ENCODE assay signal across 21 cellular contexts in genomic region chr2:114507744-114508143, GRCh38.
DNase-seq lines count a peak whose midpoint lies in the region; ATAC-seq, FAIRE-seq and TF ChIP-seq lines count a peak whose summit lies in the region.
"Had no signal": no experiment of that assay in that cellular context is flagged by ENCODE, and none has a peak within 500 bp of the region (broad histone marks: within the 10 kb centered on the region; RNA-seq: fewer than 3 reads in every experiment).

No MANE protein-coding gene starts in this region.

- H3K27ac ChIP-seq in HepG2 (ENCODE audit: extremely low read length, insufficient read depth, low read length) (no peak overlapping the region), right lobe of liver (no peak overlapping the region), IMR-90 (ENCODE audit: insufficient read depth, low read length) (no peak overlapping the region), H1 (ENCODE audit: low read depth, low read length) (no peak overlapping the region)
- H3K27ac ChIP-seq: BLaER1 treated with 17β-estradiol and CSF1 and Interleukin-3, amounts not matched to agents 10 nM and 100 nM; C4-2B had no signal

- no peak for TF ChIP-seq RAD21 in HepG2 (CRISPR knock-in tag; IDR thresholded peaks at IDR 0.05)
- no peak for TF ChIP-seq RAD21 in IMR-90 (IDR thresholded peaks at IDR 0.05; ENCODE audit: low read length)
- no peak for TF ChIP-seq RAD21 in H1 (IDR thresholded peaks at IDR 0.05 in 1 of 2, conservative IDR thresholded peaks at IDR 0.05 in 1 of 2; ENCODE audit: low read depth in 2 of 2, low read length in 2 of 2)

- H2AK5ac ChIP-seq in IMR-90 (ENCODE audit: low read depth, low read length) (no peak overlapping the region), H1 (ENCODE audit: low read depth, low read length) (no peak overlapping the region)

- intact Hi-C loops in HepG2 (cut with micrococcal nuclease; ENCODE audit: unreplicated experiment) (no loop called here), right lobe of liver (cut with DNase I) (no loop called here), IMR-90 (cut with micrococcal nuclease) (no loop called here)

- H3K79me1 ChIP-seq in IMR-90 (ENCODE audit: low read depth in 1 of 2, low read length in 2 of 2) (no peaks in the 10 kb centered on the region), H1 (ENCODE audit: low read depth, low read length) (no peaks in the 10 kb centered on the region)

- no peak overlapping the region for H3K14ac ChIP-seq in IMR-90 (replicated peaks; ENCODE audit: low read depth, low read length)
- H3K14ac ChIP-seq in H1 (ENCODE audit: insufficient read length), result no peak overlapping the region

- H3K36me3 ChIP-seq in HepG2 (replicated peaks in 1 of 2; ENCODE audit: control insufficient read depth in 1 of 2, insufficient read depth in 2 of 2, low read length in 2 of 2) (no peaks in the 10 kb centered on the region), right lobe of liver (no peaks in the 10 kb centered on the region), IMR-90 (ENCODE audit: control insufficient read depth, insufficient read depth, low read length) (no peaks in the 10 kb centered on the region), H1 (ENCODE audit: control insufficient read depth in 2 of 4, insufficient read depth in 4 of 4, low read length in 3 of 4) (no peaks in the 10 kb centered on the region)
- H3K36me3 ChIP-seq: BLaER1 treated with 17β-estradiol and CSF1 and Interleukin-3, amounts not matched to agents 10 nM and 100 nM had no signal

- no peaks in the 10 kb centered on the region for H3K4me1 ChIP-seq in HepG2 (ENCODE audit: insufficient read depth, low read length)
- no peaks in the 10 kb centered on the region for H3K4me1 ChIP-seq in right lobe of liver
- no peaks in the 10 kb centered on the region for H3K4me1 ChIP-seq in IMR-90 (ENCODE audit: control insufficient read depth, insufficient read depth, low read length)
- no peaks in the 10 kb centered on the region for H3K4me1 ChIP-seq in H1 (replicated peaks in 1 of 4; ENCODE audit: control insufficient read depth in 3 of 4, insufficient read depth in 4 of 4, low read length in 3 of 4)
- H3K4me1 ChIP-seq: Caco-2 had no signal

- H3K9ac ChIP-seq in HepG2 (ENCODE audit: insufficient read depth, low read depth, low read length) (no peak overlapping the region), IMR-90 (ENCODE audit: low read depth, low read length) (no peak overlapping the region), H1 (replicated peaks in 1 of 4; ENCODE audit: extremely low read depth in 1 of 4, low read depth in 3 of 4, low read length in 3 of 4) (no peak overlapping the region)
- H3K9ac ChIP-seq: BLaER1 treated with 17β-estradiol and CSF1 and Interleukin-3, amounts not matched to agents 10 nM and 100 nM had no signal

- no peaks in the 10 kb centered on the region for H3K9me3 ChIP-seq in HepG2 (ENCODE audit: low read length)
- no peaks in the 10 kb centered on the region for H3K9me3 ChIP-seq in right lobe of liver
- H3K9me3 ChIP-seq in IMR-90 (ENCODE audit: control insufficient read depth, insufficient read depth, low read length), result peaks cover 5% of the 10 kb centered on the region
- no peaks in the 10 kb centered on the region for H3K9me3 ChIP-seq in H1 (ENCODE audit: insufficient read depth in 2 of 2, low read depth in 1 of 2, low read length in 1 of 2)
- H3K9me3 ChIP-seq: Caco-2 had no signal

- H3K9me1 ChIP-seq in IMR-90 (ENCODE audit: insufficient read depth, low read length), result no peaks in the 10 kb centered on the region

- H3K56ac ChIP-seq in IMR-90 (ENCODE audit: extremely low read depth, insufficient read depth, low read length), result no peak overlapping the region
- H3K56ac ChIP-seq in H1 (replicated peaks; ENCODE audit: insufficient read length, low read depth, low read length), result no peak overlapping the region

- H3K4me2 ChIP-seq in HepG2 (ENCODE audit: low read depth, low read length), result no peak overlapping the region
- H3K4me2 ChIP-seq in IMR-90 (ENCODE audit: low read depth, low read length), result no peak overlapping the region
- no peak overlapping the region for H3K4me2 ChIP-seq in H1 (ENCODE audit: insufficient read depth in 1 of 2, low read depth in 2 of 2, low read length in 2 of 2)

- H2BK15ac ChIP-seq in IMR-90 (ENCODE audit: low read depth, low read length) (no peak overlapping the region), H1 (ENCODE audit: low read length) (no peak overlapping the region)

- H3K27me3 ChIP-seq in HepG2 (ENCODE audit: control insufficient read depth in 1 of 2, insufficient read depth in 2 of 2, low read length in 2 of 2) (peaks cover 0 to 5% of the 10 kb centered on the region in 2 experiments; a peak in 2 of 5 replicates), right lobe of liver (no peaks in the 10 kb centered on the region), IMR-90 (ENCODE audit: control insufficient read depth, insufficient read depth, low read length) (no peaks in the 10 kb centered on the region), H1 (replicated peaks in 1 of 4; ENCODE audit: control insufficient read depth in 3 of 4, extremely low read depth in 1 of 4, insufficient read depth in 3 of 4, low read length in 3 of 4) (no peaks in the 10 kb centered on the region)
- H3K27me3 ChIP-seq: BLaER1 treated with 17β-estradiol and CSF1 and Interleukin-3, amounts not matched to agents 10 nM and 100 nM had no signal

- no peak for TF ChIP-seq POLR2A in HepG2 (IDR thresholded peaks at IDR 0.05; ENCODE audit: insufficient read depth in 1 of 2, low read depth in 2 of 2, low read length in 2 of 2)
- no peak for TF ChIP-seq POLR2A in right lobe of liver (IDR thresholded peaks at IDR 0.05)
- no peak for TF ChIP-seq POLR2A in IMR-90 (IDR thresholded peaks at IDR 0.05; ENCODE audit: low read depth, low read length)
- no peak for TF ChIP-seq POLR2A in H1 (IDR thresholded peaks at IDR 0.05; ENCODE audit: control extremely low read depth in 1 of 2, low read depth in 2 of 2, low read length in 2 of 2)

- H2AFZ ChIP-seq in HepG2 (ENCODE audit: low read length) (no peak overlapping the region), IMR-90 (replicated peaks; ENCODE audit: low read length, poor library complexity) (no peak overlapping the region), H1 (ENCODE audit: low read length) (no peak overlapping the region)

- dilution Hi-C loops in IMR-90 (cut with HindIII; ENCODE audit: low sequenced_read_pairs, unreplicated experiment), result no loop called here

- H3K23me2 ChIP-seq in H1 (ENCODE audit: low read depth, low read length), result no peaks in the 10 kb centered on the region

- no peak for TF ChIP-seq EP300 in HepG2 (IDR thresholded peaks at IDR 0.05; ENCODE audit: low read depth in 2 of 2, low read length in 2 of 2)
- no peak for TF ChIP-seq EP300 in HepG2 (CRISPR knock-in tag; IDR thresholded peaks at IDR 0.05; ENCODE audit: borderline replicate concordance)
- TF ChIP-seq EP300 in H1 (IDR thresholded peaks at IDR 0.05; ENCODE audit: borderline replicate concordance in 1 of 2, low read depth in 2 of 2, low read length in 2 of 2), result no peak

- no peak overlapping the region for H2BK5ac ChIP-seq in IMR-90 (ENCODE audit: low read depth, low read length, poor library complexity, severe bottlenecking)
- no peak overlapping the region for H2BK5ac ChIP-seq in H1 (ENCODE audit: low read depth, low read length)

- H3K18ac ChIP-seq in IMR-90 (ENCODE audit: low read depth, low read length), result no peak overlapping the region
- H3K18ac ChIP-seq in H1 (ENCODE audit: extremely low read depth, low read length), result no peak overlapping the region

- no peak overlapping the region for H2BK12ac ChIP-seq in H1 (ENCODE audit: low read depth, low read length)

- H3K23ac ChIP-seq in IMR-90 (ENCODE audit: low read depth, low read length), result no peak overlapping the region
- no peak overlapping the region for H3K23ac ChIP-seq in H1 (ENCODE audit: insufficient read length)

- no peak overlapping the region for H4K5ac ChIP-seq in IMR-90 (ENCODE audit: low read depth, low read length)
- no peak overlapping the region for H4K5ac ChIP-seq in H1 (ENCODE audit: insufficient read length, low read depth, low read length)

- no peak overlapping the region for H4K8ac ChIP-seq in IMR-90 (ENCODE audit: low read depth in 2 of 2, low read length in 2 of 2)
- no peak overlapping the region for H4K8ac ChIP-seq in H1 (ENCODE audit: extremely low read depth, insufficient read depth, low read length)

- no peak overlapping the region for H3K4me3 ChIP-seq in HepG2 (replicated peaks in 1 of 3; ENCODE audit: insufficient read depth in 1 of 3, low read depth in 2 of 3, low read length in 3 of 3)
- H3K4me3 ChIP-seq in right lobe of liver, result no peak overlapping the region
- no peak overlapping the region for H3K4me3 ChIP-seq in IMR-90 (ENCODE audit: insufficient read depth, low read depth, low read length)
- no peak overlapping the region for H3K4me3 ChIP-seq in H1 (ENCODE audit: extremely low read depth in 1 of 4, insufficient read depth in 2 of 4, low read depth in 3 of 4, low read length in 4 of 4)
- H3K4me3 ChIP-seq: BLaER1 treated with 17β-estradiol and CSF1 and Interleukin-3, amounts not matched to agents 10 nM and 100 nM; GM12878 had no signal

- FAIRE-seq in HepG2 (lab: Jason Lieb, UNC) (no peak), H1 (lab: Jason Lieb, UNC) (no peak)
- FAIRE-seq: A204.1, D721Med, GM12878, GM12892, GM18507 had no signal

- BruUV-seq in HepG2 (replicated peaks; lab: Mats Ljungman, UMichigan) (no TSS peak), IMR-90 (replicated peaks; lab: Mats Ljungman, UMichigan) (no TSS peak)

- H4K91ac ChIP-seq in IMR-90 (ENCODE audit: insufficient read depth, low read depth, low read length), result no peak overlapping the region
- H4K91ac ChIP-seq in H1 (replicated peaks; ENCODE audit: insufficient read length, low read length), result no peak overlapping the region

- ATAC-seq in HepG2, result no peak
- ATAC-seq in right lobe of liver, result no peak
- ATAC-seq in IMR-90 (ENCODE audit: low read depth), result no peak
- ATAC-seq: CD8-positive, alpha-beta T cell; GM12878 had no signal

- no peak overlapping the region for H2BK120ac ChIP-seq in IMR-90 (ENCODE audit: low read depth, low read length)
- no peak overlapping the region for H2BK120ac ChIP-seq in H1 (replicated peaks; ENCODE audit: low read depth, low read length)

- H2BK20ac ChIP-seq in IMR-90 (ENCODE audit: low read depth, low read length), result no peak overlapping the region
- H2BK20ac ChIP-seq in H1 (ENCODE audit: low read length), result no peak overlapping the region

- DNase-seq in HepG2 (ENCODE audit: low spot score), result no peak
- DNase-seq in right lobe of liver, result no peak
- DNase-seq in IMR-90, result no peak
- no peak for DNase-seq in H1 (ENCODE audit: low read depth in 1 of 2, low spot score in 2 of 2)
- DNase-seq in G401 (ENCODE audit: low spot score), result no peak
- no peak for DNase-seq in NCI-H2107 (lab: John Stamatoyannopoulos, UW)
- DNase-seq: 8988T; AML-193; Caco-2; Calu3; CD4-positive, alpha-beta T cell; CD8-positive, alpha-beta T cell; DMS79 treated with DMSO at 0.1 percent for 48 hours; GDM1 had no signal

- H4K20me1 ChIP-seq in HepG2 (ENCODE audit: insufficient read depth, low read length) (no peaks in the 10 kb centered on the region), IMR-90 (ENCODE audit: insufficient read depth, low read length) (no peaks in the 10 kb centered on the region), H1 (replicated peaks in 1 of 2; ENCODE audit: control insufficient read depth in 1 of 2, insufficient read depth in 2 of 2, low read length in 2 of 2) (no peaks in the 10 kb centered on the region)
- H4K20me1 ChIP-seq: BLaER1 treated with 17β-estradiol and CSF1 and Interleukin-3, amounts not matched to agents 10 nM and 100 nM had no signal

- no peaks in the 10 kb centered on the region for H3K79me2 ChIP-seq in HepG2 (ENCODE audit: insufficient read depth, low read length)
- no peaks in the 10 kb centered on the region for H3K79me2 ChIP-seq in H1 (ENCODE audit: control insufficient read depth in 1 of 2, insufficient read depth in 2 of 2, low read length in 2 of 2)

- POLR2A ChIA-PET in HepG2 (lab: Yijun Ruan, JAX) (no interaction called here), IMR-90 (lab: Charles Lee; ENCODE audit: unreplicated experiment) (no interaction called here), H1 (lab: Charles Lee; ENCODE audit: partially characterized antibody) (no interaction called here)

- no peak overlapping the region for H3K4ac ChIP-seq in IMR-90 (ENCODE audit: low read depth, low read length)
- no peak overlapping the region for H3K4ac ChIP-seq in H1 (replicated peaks; ENCODE audit: insufficient read length, low read depth, low read length)

- in situ Hi-C loops in HepG2 (cut with HindIII; ENCODE audit: extremely low pct_ligation_motif_present, low pct_unique_long_range_greater_than_20kb) (no loop called here), IMR-90 (cut with MboI; ENCODE audit: low sequenced_read_pairs) (no loop called here), G401 (cut with HindIII; ENCODE audit: low sequenced_read_pairs) (no loop called here)

- CTCF ChIA-PET in HepG2 (lab: Yijun Ruan, JAX; ENCODE audit: low intra/inter-chr PET ratio, low total read pairs) (no interaction called here), IMR-90 (lab: Yijun Ruan, JAX) (no interaction called here), H1 (lab: Charles Lee; ENCODE audit: partially characterized antibody) (interaction anchor here (1.1 kb wide), 1 partner anchor 17 kb away, joined by 3 read pairs; no protein-coding TSS in a partner anchor)

- TF ChIP-seq CTCF in HepG2 (CRISPR knock-in tag; IDR thresholded peaks at IDR 0.05) (no peak), right lobe of liver (IDR thresholded peaks at IDR 0.05) (no peak), IMR-90 (conservative IDR thresholded peaks at IDR 0.05; ENCODE audit: low read depth, low read length) (no peak), H1 (IDR thresholded peaks at IDR 0.05; ENCODE audit: control extremely low read depth in 1 of 3, insufficient read depth in 1 of 3, low read depth in 1 of 3, low read length in 3 of 3) (no peak)

- H2AK9ac ChIP-seq in IMR-90 (replicated peaks; ENCODE audit: low read depth, low read length, poor library complexity), result no peak overlapping the region

Comparison
In these comparisons a context has a peak if more than half of its experiments do, and no peak if none do; other contexts are left out.
1. Of the 41 proteins assayed by ChIP-seq in both HepG2 and H1: peak only in HepG2: none; only in H1: none; in both: MAFK; in neither: 40.